In genomic region chr5:91219803-91220371, GRCh38 we compare ENCODE assay signal across 8 cellular contexts.
DNase-seq lines count a peak whose midpoint lies in the region; ATAC-seq, FAIRE-seq and TF ChIP-seq lines count a peak whose summit lies in the region.

No MANE protein-coding gene starts in this region.

- H3K23ac ChIP-seq in mesenchymal stem cell (ENCODE audit: low read length in 2 of 2), result no peak overlapping the region

- in situ Hi-C loops in Panc1 (cut with HindIII; ENCODE audit: low pct_unique_long_range_greater_than_20kb, low sequenced_read_pairs), result no loop called here

- H2BK12ac ChIP-seq in mesenchymal stem cell (ENCODE audit: low read length in 2 of 2), result peak overlapping the region in 1 of 2 experiments; percentile 77

- H3K4me1 ChIP-seq in Panc1 (ENCODE audit: control insufficient read depth, insufficient read depth, low read length), result peaks cover 4% of the 10 kb centered on the region; the same call in 1 of the 2 replicates
- H3K4me1 ChIP-seq in mesenchymal stem cell (ENCODE audit: control insufficient read depth, insufficient read depth, low read depth, low read length), result no peaks in the 10 kb centered on the region

- no peaks in the 10 kb centered on the region for H3K9me3 ChIP-seq in Panc1 (ENCODE audit: control insufficient read depth, insufficient read depth, low read depth, low read length)
- no peaks in the 10 kb centered on the region for H3K9me3 ChIP-seq in mesenchymal stem cell (ENCODE audit: control insufficient read depth, low read length)

- no peaks in the 10 kb centered on the region for H3K36me3 ChIP-seq in Panc1 (ENCODE audit: control insufficient read depth, insufficient read depth, low read length)
- no peaks in the 10 kb centered on the region for H3K36me3 ChIP-seq in mesenchymal stem cell (ENCODE audit: control insufficient read depth in 1 of 2, insufficient read depth in 2 of 2, low read depth in 1 of 2, low read length in 2 of 2)

- ATAC-seq in Panc1, result 0 out of 2 replicates have a peak, but pooled peaks have one; percentile 66
- no peak for ATAC-seq in GM18870 (IDR thresholded peaks at IDR 0.05; ENCODE audit: unreplicated experiment)

- WGBS in mesenchymal stem cell, result 97% methylated on average over 3 of the region's 3 CpGs

- peak overlapping the region; percentile 31 for H3K9ac ChIP-seq in mesenchymal stem cell (ENCODE audit: low read length)

- TF ChIP-seq POLR2A in H54 (IDR thresholded peaks at IDR 0.05; ENCODE audit: low read depth, low read length), result no peak

- no peak overlapping the region for H2AFZ ChIP-seq in mesenchymal stem cell (ENCODE audit: low read depth, low read length)

- H2AK5ac ChIP-seq in mesenchymal stem cell (ENCODE audit: low read length, severe bottlenecking), result no peak overlapping the region

- DNase-seq in Panc1 (ENCODE audit: low read depth, low spot score), result no peak
- peak; percentile 69 to 74 for DNase-seq in cardiac fibroblast (ENCODE audit: low read depth in 2 of 2)
- no peak for DNase-seq in mesenchymal stem cell
- DNase-seq in middle frontal gyrus (ENCODE audit: extremely low spot score, low spot score), result no peak
- no peak for DNase-seq in H54 (ENCODE audit: insufficient read length, low spot score)
- DNase-seq in occipital lobe (lab: John Stamatoyannopoulos, UW), result no peak

- H3K79me1 ChIP-seq in mesenchymal stem cell (replicated peaks; ENCODE audit: low read length, poor library complexity, severe bottlenecking), result no peaks in the 10 kb centered on the region

- no peak overlapping the region for H3K18ac ChIP-seq in mesenchymal stem cell (ENCODE audit: low read depth in 1 of 2, low read length in 2 of 2)

- CTCF ChIA-PET in Panc1 (lab: Charles Lee), result interaction anchor here (0.6 to 2.4 kb wide), 3 partner anchors 161 to 200 kb away, joined by 3 to 15 read pairs (median 3); no protein-coding TSS in a partner anchor

- H3K4me2 ChIP-seq in mesenchymal stem cell (ENCODE audit: low read length, poor library complexity, severe bottlenecking), result no peak overlapping the region

- H3K27me3 ChIP-seq in Panc1 (ENCODE audit: control insufficient read depth, insufficient read depth, low read length), result no peaks in the 10 kb centered on the region
- H3K27me3 ChIP-seq in mesenchymal stem cell (ENCODE audit: control insufficient read depth in 1 of 2, insufficient read depth in 1 of 2, low read length in 2 of 2), result no peaks in the 10 kb centered on the region

- no peak for FAIRE-seq in H54 (lab: Jason Lieb, UNC)

- POLR2A ChIA-PET in Panc1 (lab: Charles Lee), result no interaction called here

- H2BK15ac ChIP-seq in mesenchymal stem cell (ENCODE audit: low read depth, poor library complexity, severe bottlenecking), result no peak overlapping the region

- TF ChIP-seq CTCF in GM12874 (IDR thresholded peaks at IDR 0.05; ENCODE audit: insufficient read depth, low read depth, low read length), result peak; percentile 35
- TF ChIP-seq CTCF in Panc1 (IDR thresholded peaks at IDR 0.05), result peak; percentile 68
- TF ChIP-seq CTCF in cardiac fibroblast (IDR thresholded peaks at IDR 0.05; ENCODE audit: low read depth, low read length), result peak; percentile 35

- no peak overlapping the region for H4K91ac ChIP-seq in mesenchymal stem cell (ENCODE audit: low read length)

- H3K14ac ChIP-seq in mesenchymal stem cell (ENCODE audit: low read length in 2 of 2), result no peak overlapping the region

- no peak overlapping the region for H2BK120ac ChIP-seq in mesenchymal stem cell (ENCODE audit: low read depth, low read length)

- intact Hi-C loops in Panc1 (cut with micrococcal nuclease; ENCODE audit: unreplicated experiment), result no loop called here

- no peak overlapping the region for H4K8ac ChIP-seq in mesenchymal stem cell (ENCODE audit: low read length)

- H3K4me3 ChIP-seq in Panc1 (ENCODE audit: low read depth in 2 of 2, low read length in 2 of 2) (no peak overlapping the region), cardiac fibroblast (replicated peaks in 1 of 2; ENCODE audit: low read depth in 2 of 2, low read length in 2 of 2) (no peak overlapping the region), mesenchymal stem cell (ENCODE audit: insufficient read depth in 1 of 2, low read depth in 1 of 2, low read length in 2 of 2) (no peak overlapping the region)

- H3K27ac ChIP-seq in Panc1 (ENCODE audit: low read length), result peak overlapping the region; percentile 18; the same call in 1 of the 2 replicates
- no peak overlapping the region for H3K27ac ChIP-seq in mesenchymal stem cell (ENCODE audit: low read length, poor library complexity, severe bottlenecking)

- no peak overlapping the region for H2BK5ac ChIP-seq in mesenchymal stem cell (ENCODE audit: low read depth, low read length, poor library complexity, severe bottlenecking)

- BruUV-seq in Panc1 (replicated peaks; lab: Mats Ljungman, UMichigan), result no TSS peak

- peak overlapping the region in 1 of 2 experiments; percentile 15 for H3K4ac ChIP-seq in mesenchymal stem cell (ENCODE audit: low read depth in 1 of 2, low read length in 2 of 2)

Comparison
In these comparisons a context has a peak if more than half of its experiments do, and no peak if none do; other contexts are left out.
1. DNase-seq: peak in cardiac fibroblast (2 of 2); none in Panc1 (single experiment), mesenchymal stem cell (single experiment), middle frontal gyrus (single experiment), H54 (single experiment) and occipital lobe (single experiment).
2. Peak in every context shown above with its lines, with median percentiles within 50 percentile points of each other: CTCF ChIP-seq.